In genomic region chr1:95753382-95754016, GRCh38 we compare ENCODE assay signal across 29 cellular contexts.
"Had no signal": no experiment of that assay in that cellular context is flagged by ENCODE, and none has a peak within 500 bp of the region (broad histone marks: within the 10 kb centered on the region; RNA-seq: fewer than 3 reads in every experiment).

No MANE protein-coding gene starts in this region.

- H3K4me3 Mint-ChIP-seq: activated CD4-positive, alpha-beta T cell treated with anti-CD3 and anti-CD28 coated beads, Interleukin-2, amount 10 ng/mL, durations not matched to agents 24 days and 14 days; activated CD8-positive, alpha-beta T cell treated with anti-CD3 and anti-CD28 coated beads, Interleukin-2, amount 10 ng/mL, durations not matched to agents 7 days and 5 days; activated naive CD4-positive, alpha-beta T cell treated with anti-CD3 and anti-CD28 coated beads, Interleukin-2, amount 10 ng/mL, durations not matched to agents 7 days and 5 days; activated naive CD8-positive, alpha-beta T cell; activated naive CD8-positive, alpha-beta T cell treated with anti-CD3 and anti-CD28 coated beads, Interleukin-2, amount 50 U/mL, for 24 hours; activated T-cell treated with anti-CD3 and anti-CD28 coated beads, Interleukin-2, amount 50 U/mL, for 24 hours; T-cell; T-helper 17 cell had no signal

- H3K4me3 ChIP-seq: K562, PC-9 had no signal

- H3K27me3 ChIP-seq: brain microvascular endothelial cell had no signal

- H3K27ac Mint-ChIP-seq: activated CD4-positive, alpha-beta T cell treated with anti-CD3 and anti-CD28 coated beads, Interleukin-2, amount 10 ng/mL, durations not matched to agents 24 days and 14 days; activated CD8-positive, alpha-beta T cell treated with anti-CD3 and anti-CD28 coated beads, Interleukin-2, amount 10 ng/mL, durations not matched to agents 7 days and 5 days; activated naive CD4-positive, alpha-beta T cell treated with anti-CD3 and anti-CD28 coated beads, Interleukin-2, amount 10 ng/mL, durations not matched to agents 7 days and 5 days; activated naive CD8-positive, alpha-beta T cell; activated naive CD8-positive, alpha-beta T cell treated with anti-CD3 and anti-CD28 coated beads, Interleukin-2, amount 50 U/mL, for 24 hours; activated T-cell treated with anti-CD3 and anti-CD28 coated beads, Interleukin-2, amount 50 U/mL, for 24 hours; T-cell; T-helper 17 cell had no signal

- ATAC-seq: activated CD8-positive, alpha-beta T cell treated with anti-CD3 and anti-CD28 coated beads, Interleukin-2, amount 10 ng/mL, durations not matched to agents 7 days and 5 days; activated naive CD8-positive, alpha-beta T cell treated with anti-CD3 and anti-CD28 coated beads, Interleukin-2, amount 50 U/mL, for 24 hours; K562; Right ventricle myocardium inferior; SK-N-SH treated with all-trans-retinoic acid at 6 μM for 48 hours; T-cell; T-helper 17 cell had no signal

- H3K27me3 Mint-ChIP-seq: activated CD4-positive, alpha-beta T cell treated with anti-CD3 and anti-CD28 coated beads, Interleukin-2, amount 10 ng/mL, durations not matched to agents 24 days and 14 days; activated naive CD4-positive, alpha-beta T cell treated with anti-CD3 and anti-CD28 coated beads, Interleukin-2, amount 10 ng/mL, durations not matched to agents 7 days and 5 days; activated naive CD8-positive, alpha-beta T cell; activated naive CD8-positive, alpha-beta T cell treated with anti-CD3 and anti-CD28 coated beads, Interleukin-2, amount 50 U/mL, for 24 hours; activated T-cell treated with anti-CD3 and anti-CD28 coated beads, Interleukin-2, amount 50 U/mL, for 24 hours; T-cell; T-helper 17 cell had no signal

- H3K27ac ChIP-seq: brain microvascular endothelial cell, PC-9, RWPE1, WERI-Rb-1 had no signal

- H3K4me2 ChIP-seq: PC-9 had no signal

- H3K36me3 ChIP-seq: brain microvascular endothelial cell, WERI-Rb-1 had no signal

- DNase-seq: activated CD4-positive, alpha-beta T cell treated with anti-CD3 and anti-CD28 coated beads, Interleukin-2, amount 10 ng/mL, durations not matched to agents 24 days and 14 days; activated CD4-positive, alpha-beta T cell treated with anti-CD3 and anti-CD28 coated beads, Interleukin-2, amount 50 U/mL, for 4 hours; activated CD8-positive, alpha-beta T cell treated with anti-CD3 and anti-CD28 coated beads, Interleukin-2, amount 10 ng/mL, durations not matched to agents 7 days and 5 days; activated gamma-delta T cell treated with Interleukin-2 at 50 U/mL for 16 hours; activated naive CD4-positive, alpha-beta T cell treated with anti-CD3 and anti-CD28 coated beads, Interleukin-2, amount 10 ng/mL, durations not matched to agents 7 days and 5 days; activated naive CD8-positive, alpha-beta T cell treated with anti-CD3 and anti-CD28 coated beads, Interleukin-2, amount 50 U/mL, for 24 hours; activated T-cell treated with anti-CD3 and anti-CD28 coated beads, Interleukin-2, amount 50 U/mL, for 24 hours; anterior cingulate cortex; brain microvascular endothelial cell; central memory CD4-positive, alpha-beta T cell; NCI-H1048; NCI-H1105 treated with DMSO at 0.1 percent for 48 hours; NCI-H1436; NCI-H1694; NCI-H1930; NCI-H2081 treated with DMSO at 0.1 percent for 48 hours; NCI-H510A; NCI-H526; NCI-H748 treated with DMSO at 0.1 percent for 48 hours; PC-9; SIG-M5; T-cell; T-helper 17 cell; WERI-Rb-1 had no signal

- H2AFZ ChIP-seq: PC-9 had no signal

- H3K36me3 Mint-ChIP-seq: activated naive CD4-positive, alpha-beta T cell treated with anti-CD3 and anti-CD28 coated beads, Interleukin-2, amount 10 ng/mL, durations not matched to agents 7 days and 5 days; activated naive CD8-positive, alpha-beta T cell; T-cell had no signal

- H3K4me1 Mint-ChIP-seq: activated CD4-positive, alpha-beta T cell treated with anti-CD3 and anti-CD28 coated beads, Interleukin-2, amount 10 ng/mL, durations not matched to agents 24 days and 14 days; activated naive CD4-positive, alpha-beta T cell treated with anti-CD3 and anti-CD28 coated beads, Interleukin-2, amount 10 ng/mL, durations not matched to agents 7 days and 5 days; activated naive CD8-positive, alpha-beta T cell treated with anti-CD3 and anti-CD28 coated beads, Interleukin-2, amount 50 U/mL, for 24 hours; T-cell; T-helper 17 cell had no signal
